In the genomic region with DNA sequence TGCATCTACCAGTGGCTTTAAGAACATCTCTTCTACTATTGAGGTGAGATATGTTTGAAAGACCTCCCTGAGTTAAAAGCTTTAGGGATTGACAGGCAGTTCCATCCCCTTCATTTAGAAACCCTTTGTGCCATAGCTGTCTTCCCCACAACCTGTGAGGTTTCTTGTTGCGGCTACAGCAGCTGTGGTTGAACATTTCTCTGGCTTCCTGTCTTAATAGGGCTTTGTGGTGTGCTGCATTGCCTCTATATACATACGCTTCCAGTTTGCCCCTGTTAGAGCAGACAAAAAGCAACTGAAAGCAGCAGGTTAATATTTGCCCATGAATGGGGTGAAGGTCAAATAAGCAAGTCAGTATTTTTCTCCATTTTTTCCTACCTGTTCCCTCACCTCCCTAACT, we compare ENCODE assay signal across 8 cellular contexts.
DNase-seq lines count a peak whose midpoint lies in the region; ATAC-seq, FAIRE-seq and TF ChIP-seq lines count a peak whose summit lies in the region.

No MANE protein-coding gene starts in this region.

- H3K4me2 ChIP-seq in hepatocyte, result no peak overlapping the region

- no peak overlapping the region for H3K9ac ChIP-seq in kidney (ENCODE audit: low read length in 2 of 2)

- no peak overlapping the region for H3K27ac ChIP-seq in hepatocyte
- H3K27ac ChIP-seq in kidney (ENCODE audit: low read depth in 2 of 2, low read length in 2 of 2), result no peak overlapping the region

- no peaks in the 10 kb centered on the region for H4K20me1 ChIP-seq in hepatocyte (ENCODE audit: insufficient read depth, poor library complexity, severe bottlenecking)

- H3K9me3 ChIP-seq in hepatocyte (ENCODE audit: low read depth) (no peaks in the 10 kb centered on the region), kidney (ENCODE audit: control insufficient read depth in 1 of 2, low read length in 2 of 2) (no peaks in the 10 kb centered on the region)

- H3K36me3 Mint-ChIP-seq in activated CD8-positive, alpha-beta memory T cell treated with anti-CD3 and anti-CD28 coated beads, Interleukin-2, amount 10 ng/mL, durations not matched to agents 7 days and 5 days, result peaks cover 63% of the 10 kb centered on the region

- peaks cover 6% of the 10 kb centered on the region for H3K9me3 Mint-ChIP-seq in activated CD8-positive, alpha-beta memory T cell treated with anti-CD3 and anti-CD28 coated beads, Interleukin-2, amount 10 ng/mL, durations not matched to agents 7 days and 5 days (ENCODE audit: low read depth)

- CTCF ChIA-PET in activated CD8-positive, alpha-beta memory T cell treated with anti-CD3 and anti-CD28 coated beads, Interleukin-2, amount 10 ng/mL, durations not matched to agents 7 days and 5 days (lab: Charles Lee), result interaction anchor here (0.8 to 2.5 kb wide), 8 partner anchors 11 to 211 kb away, joined by 3 to 18 read pairs (median 4); no protein-coding TSS in a partner anchor

- WGBS in hepatocyte (ENCODE audit: low lambda C conversion rate, missing lambda C conversion rate), result 77% methylated on average over 2 of the region's 2 CpGs

- no peaks in the 10 kb centered on the region for H3K4me1 ChIP-seq in hepatocyte (ENCODE audit: insufficient read depth)
- no peaks in the 10 kb centered on the region for H3K4me1 ChIP-seq in kidney (ENCODE audit: control insufficient read depth in 1 of 2, insufficient read depth in 1 of 2, low read depth in 1 of 2, low read length in 2 of 2)

- H3K4me1 Mint-ChIP-seq in activated CD8-positive, alpha-beta memory T cell treated with anti-CD3 and anti-CD28 coated beads, Interleukin-2, amount 10 ng/mL, durations not matched to agents 7 days and 5 days, result peaks cover 39% of the 10 kb centered on the region

- H3K4me3 Mint-ChIP-seq in activated CD8-positive, alpha-beta memory T cell treated with anti-CD3 and anti-CD28 coated beads, Interleukin-2, amount 10 ng/mL, durations not matched to agents 7 days and 5 days, result peak overlapping the region; percentile 38

- peak overlapping the region; percentile 90 for H3K27ac Mint-ChIP-seq in activated CD8-positive, alpha-beta memory T cell treated with anti-CD3 and anti-CD28 coated beads, Interleukin-2, amount 10 ng/mL, durations not matched to agents 7 days and 5 days

- H3K36me3 ChIP-seq in hepatocyte (replicated peaks; ENCODE audit: insufficient read depth, low read depth) (no peaks in the 10 kb centered on the region), kidney (ENCODE audit: control insufficient read depth in 1 of 2, insufficient read depth in 2 of 2, low read length in 2 of 2) (no peaks in the 10 kb centered on the region)

- ATAC-seq in GM19351 (IDR thresholded peaks at IDR 0.05; ENCODE audit: unreplicated experiment) (peak; percentile 100), HG03175 (IDR thresholded peaks at IDR 0.05; ENCODE audit: unreplicated experiment) (peak; percentile 99), omental fat pad (ENCODE audit: low FRiP score) (no peak)
- peak; percentile 97 for ATAC-seq in activated CD8-positive, alpha-beta memory T cell treated with anti-CD3 and anti-CD28 coated beads, Interleukin-2, amount 10 ng/mL, durations not matched to agents 7 days and 5 days

- H3K27me3 Mint-ChIP-seq in activated CD8-positive, alpha-beta memory T cell treated with anti-CD3 and anti-CD28 coated beads, Interleukin-2, amount 10 ng/mL, durations not matched to agents 7 days and 5 days, result no peaks in the 10 kb centered on the region

- FAIRE-seq in kidney (lab: Jason Lieb, UNC), result no peak

- H3K4me3 ChIP-seq in hepatocyte (no peak overlapping the region), kidney (ENCODE audit: low read length in 2 of 2) (no peak overlapping the region)

- peak; percentile 93 for DNase-seq in activated CD8-positive, alpha-beta memory T cell treated with anti-CD3 and anti-CD28 coated beads, Interleukin-2, amount 10 ng/mL, durations not matched to agents 7 days and 5 days
- DNase-seq in stimulated activated CD4-positive, alpha-beta T cell treated with anti-CD3 and anti-CD28 coated beads, TNF-alpha, amount 100 ng/mL, for 1 hour (ENCODE audit: low read depth in 3 of 3, low spot score in 1 of 3), result peak; percentile 7 to 11 (median 8)
- DNase-seq in omental fat pad (ENCODE audit: low spot score), result no peak
- DNase-seq in hepatocyte (ENCODE audit: low spot score), result no peak
- no peak for DNase-seq in NCI-H1436 (lab: John Stamatoyannopoulos, UW)
- DNase-seq in kidney, result no peak

- no peaks in the 10 kb centered on the region for H3K9me2 ChIP-seq in hepatocyte (replicated peaks; ENCODE audit: insufficient read depth)

- TF ChIP-seq CTCF in omental fat pad (IDR thresholded peaks at IDR 0.05) (no peak), hepatocyte (IDR thresholded peaks at IDR 0.05; ENCODE audit: poor library complexity) (no peak), kidney (IDR thresholded peaks at IDR 0.05; ENCODE audit: borderline replicate concordance, extremely low read depth, insufficient read depth) (no peak)

- H2AFZ ChIP-seq in hepatocyte, result no peak overlapping the region

- H3K79me2 ChIP-seq in hepatocyte, result no peaks in the 10 kb centered on the region

- intact Hi-C loops in kidney (cut with DNase I), result no loop called here

- H3K27me3 ChIP-seq in hepatocyte, result no peaks in the 10 kb centered on the region

Comparison
In these comparisons a context has a peak if more than half of its experiments do, and no peak if none do; other contexts are left out.
1. DNase-seq: peak in activated CD8-positive, alpha-beta memory T cell treated with anti-CD3 and anti-CD28 coated beads, Interleukin-2, amount 10 ng/mL, durations not matched to agents 7 days and 5 days (single experiment) and stimulated activated CD4-positive, alpha-beta T cell treated with anti-CD3 and anti-CD28 coated beads, TNF-alpha, amount 100 ng/mL, for 1 hour (3 of 3); none in omental fat pad (single experiment), hepatocyte (single experiment), NCI-H1436 (single experiment) and kidney (single experiment).